ENCODE assay signal across 8 cellular contexts in the genomic region with DNA sequence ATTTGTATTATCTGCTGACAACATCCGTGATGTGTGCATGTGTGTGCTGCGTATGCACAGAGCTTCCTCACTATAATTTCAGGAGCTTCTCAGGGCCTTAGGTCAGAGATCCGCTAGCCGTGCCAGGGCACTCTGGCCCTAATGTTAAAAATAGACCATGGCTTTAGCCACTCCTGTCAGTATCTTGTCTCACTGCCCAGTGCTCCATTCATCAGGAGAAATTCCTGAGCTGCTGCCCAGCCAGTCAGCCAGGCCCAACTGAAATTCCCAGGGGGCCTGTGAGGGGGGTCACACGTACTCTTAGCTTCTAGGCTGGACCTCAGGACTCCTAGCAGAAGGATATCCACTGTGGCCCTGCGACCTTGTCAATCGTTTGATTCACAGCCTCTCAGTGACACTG.
DNase-seq lines count a peak whose midpoint lies in the region; ATAC-seq and TF ChIP-seq lines count a peak whose summit lies in the region.

No MANE protein-coding gene starts in this region.

- no peak for TF ChIP-seq POLR2A in gastroesophageal sphincter (IDR thresholded peaks at IDR 0.05)
- TF ChIP-seq POLR2A in ovary (IDR thresholded peaks at IDR 0.05), result no peak

- CTCF ChIA-PET in RWPE1 (lab: Yijun Ruan, JAX), result interaction anchor here (1.1 to 2.7 kb wide), 2 partner anchors 113 to 115 kb away, joined by 8 to 27 read pairs; no protein-coding TSS in a partner anchor
- CTCF ChIA-PET in activated naive CD4-positive, alpha-beta T cell treated with anti-CD3 and anti-CD28 coated beads for 36 hours (lab: Charles Lee), result interaction anchor here (0.6 to 2.9 kb wide), 5 partner anchors 13 to 1174 kb away, joined by 3 to 28 read pairs (median 4); no protein-coding TSS in a partner anchor

- ATAC-seq in gastroesophageal sphincter (peak; percentile 69), GM19455 (IDR thresholded peaks at IDR 0.05; ENCODE audit: unreplicated experiment) (no peak)

- peaks cover 3% of the 10 kb centered on the region for H3K27me3 Mint-ChIP-seq in activated naive CD4-positive, alpha-beta T cell treated with anti-CD3 and anti-CD28 coated beads for 36 hours (ENCODE audit: low read depth)

- peak overlapping the region in 1 of 2 donors; percentile 38 for H3K4me3 ChIP-seq in gastroesophageal sphincter
- no peak overlapping the region for H3K4me3 ChIP-seq in ovary
- no peak overlapping the region for H3K4me3 ChIP-seq in H7 (ENCODE audit: insufficient read depth, low read depth, low read length)

- peaks cover 6 to 67% (median 19%) of the 10 kb centered on the region in 3 donors for H3K4me1 ChIP-seq in gastroesophageal sphincter
- H3K4me1 ChIP-seq in ovary (ENCODE audit: insufficient read depth), result peaks cover 7% of the 10 kb centered on the region

- H3K27ac Mint-ChIP-seq in activated naive CD4-positive, alpha-beta T cell treated with anti-CD3 and anti-CD28 coated beads for 36 hours, result no peak overlapping the region

- no peak overlapping the region for H3K4me3 Mint-ChIP-seq in activated naive CD4-positive, alpha-beta T cell treated with anti-CD3 and anti-CD28 coated beads for 36 hours

- no peaks in the 10 kb centered on the region for H3K36me3 Mint-ChIP-seq in activated naive CD4-positive, alpha-beta T cell treated with anti-CD3 and anti-CD28 coated beads for 36 hours (ENCODE audit: low read depth)

- 0 to 25% methylated on average over 2 to 5 of the region's 7 CpGs for WGBS in gastroesophageal sphincter (ENCODE audit: low coverage in 1 of 2), 2 donors
- 25 to 26% (median 25%) methylated on average over 7 of the region's 7 CpGs for WGBS in ovary, 3 donors

- POLR2A ChIA-PET in RWPE1 (lab: Yijun Ruan, JAX; ENCODE audit: low non-redundant PET), result no interaction called here

- H3K36me3 ChIP-seq in gastroesophageal sphincter (no peaks in the 10 kb centered on the region), ovary (no peaks in the 10 kb centered on the region), H7 (replicated peaks; ENCODE audit: control insufficient read depth, insufficient read depth, low read length) (no peaks in the 10 kb centered on the region)

- H3K27ac ChIP-seq in RWPE1 (peak overlapping the region; percentile 73), gastroesophageal sphincter (peak overlapping the region; percentile 60 to 91 (median 86)), ovary (no peak overlapping the region)

- no peaks in the 10 kb centered on the region for H3K9me3 Mint-ChIP-seq in activated naive CD4-positive, alpha-beta T cell treated with anti-CD3 and anti-CD28 coated beads for 36 hours

- peaks cover 12% of the 10 kb centered on the region for H3K4me1 Mint-ChIP-seq in activated naive CD4-positive, alpha-beta T cell treated with anti-CD3 and anti-CD28 coated beads for 36 hours (ENCODE audit: low read depth)

- H3K27me3 ChIP-seq in gastroesophageal sphincter (no peaks in the 10 kb centered on the region), ovary (no peaks in the 10 kb centered on the region), H7 (ENCODE audit: control insufficient read depth, insufficient read depth, low read length) (peaks cover 3% of the 10 kb centered on the region; the same call in 1 of the 2 replicates)

- DNase-seq in AG08395 (ENCODE audit: low spot score), result peak; percentile 72
- no peak for DNase-seq in RWPE1 (ENCODE audit: low spot score)
- DNase-seq in ovary, result peak; percentile 50 to 73 (median 65)
- DNase-seq in H7, result no peak
- no peak for DNase-seq in NCI-H2196 (lab: John Stamatoyannopoulos, UW; ENCODE audit: unreplicated experiment)
- DNase-seq in activated naive CD4-positive, alpha-beta T cell treated with anti-CD3 and anti-CD28 coated beads for 36 hours, result no peak

- TF ChIP-seq EP300 in gastroesophageal sphincter (IDR thresholded peaks at IDR 0.05) (no peak), ovary (IDR thresholded peaks at IDR 0.05) (no peak)

- no peak for TF ChIP-seq CTCF in RWPE1 (conservative IDR thresholded peaks at IDR 0.05; ENCODE audit: low read depth)
- no peak for TF ChIP-seq CTCF in gastroesophageal sphincter (IDR thresholded peaks at IDR 0.05)
- no peak for TF ChIP-seq CTCF in ovary (IDR thresholded peaks at IDR 0.05)

- intact Hi-C loops in ovary (cut with DNase I), result loop anchor here in 2 of 4 donors (5.0 to 10.0 kb wide), 2 partner anchors 111 to 113 kb away; no protein-coding TSS in a partner anchor
- intact Hi-C loops in activated naive CD4-positive, alpha-beta T cell treated with anti-CD3 and anti-CD28 coated beads for 36 hours (cut with micrococcal nuclease), result no loop called here

- H3K9me3 ChIP-seq in gastroesophageal sphincter (no peaks in the 10 kb centered on the region), ovary (no peaks in the 10 kb centered on the region)

Comparison
In these comparisons a context has a peak if more than half of its experiments do, and no peak if none do; other contexts are left out.
1. DNase-seq: peak in AG08395 (single experiment) and ovary (5 of 5); none in RWPE1 (single experiment), H7 (single experiment), NCI-H2196 (single experiment) and activated naive CD4-positive, alpha-beta T cell treated with anti-CD3 and anti-CD28 coated beads for 36 hours (single experiment).
2. H3K27ac ChIP-seq: peak in RWPE1 (single experiment) and gastroesophageal sphincter (4 of 4); none in ovary (0 of 2).